1 cellular context compared by ENCODE assay signal in the genomic region with DNA sequence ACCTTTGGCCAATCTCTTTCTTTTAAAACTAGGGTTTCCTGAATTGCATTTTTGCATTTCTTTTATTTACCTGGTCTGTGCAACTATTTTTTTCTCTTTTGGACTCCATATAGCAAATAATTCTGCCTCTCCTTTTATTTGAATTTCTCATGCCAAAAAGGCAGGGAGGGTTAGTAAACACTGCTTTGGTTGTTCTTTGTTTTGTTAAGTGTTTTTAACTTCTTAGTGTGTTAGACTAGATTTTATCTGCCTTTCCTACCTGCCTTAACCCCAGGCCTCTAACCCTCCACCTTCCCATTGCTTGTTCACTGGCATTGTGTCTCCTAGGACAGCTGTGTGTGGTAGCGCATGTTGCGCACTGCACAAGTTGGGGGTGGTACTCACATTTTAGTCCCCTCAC.
TF ChIP-seq lines count a peak whose summit lies in the region.

No MANE protein-coding gene starts in this region.

TF ChIP-seq in K562, 482 proteins besides CTCF, POLR2A, EP300 and RAD21:
- peak; percentile 44; the same call in 1 of the 2 replicates for TF ChIP-seq SOX6 (IDR thresholded peaks at IDR 0.05)
- 0 out of 2 replicates have a peak, but pooled peaks have one; percentile 19 for TF ChIP-seq ZEB2 (IDR thresholded peaks at IDR 0.05)
- TF ChIP-seq, protein P1, sequence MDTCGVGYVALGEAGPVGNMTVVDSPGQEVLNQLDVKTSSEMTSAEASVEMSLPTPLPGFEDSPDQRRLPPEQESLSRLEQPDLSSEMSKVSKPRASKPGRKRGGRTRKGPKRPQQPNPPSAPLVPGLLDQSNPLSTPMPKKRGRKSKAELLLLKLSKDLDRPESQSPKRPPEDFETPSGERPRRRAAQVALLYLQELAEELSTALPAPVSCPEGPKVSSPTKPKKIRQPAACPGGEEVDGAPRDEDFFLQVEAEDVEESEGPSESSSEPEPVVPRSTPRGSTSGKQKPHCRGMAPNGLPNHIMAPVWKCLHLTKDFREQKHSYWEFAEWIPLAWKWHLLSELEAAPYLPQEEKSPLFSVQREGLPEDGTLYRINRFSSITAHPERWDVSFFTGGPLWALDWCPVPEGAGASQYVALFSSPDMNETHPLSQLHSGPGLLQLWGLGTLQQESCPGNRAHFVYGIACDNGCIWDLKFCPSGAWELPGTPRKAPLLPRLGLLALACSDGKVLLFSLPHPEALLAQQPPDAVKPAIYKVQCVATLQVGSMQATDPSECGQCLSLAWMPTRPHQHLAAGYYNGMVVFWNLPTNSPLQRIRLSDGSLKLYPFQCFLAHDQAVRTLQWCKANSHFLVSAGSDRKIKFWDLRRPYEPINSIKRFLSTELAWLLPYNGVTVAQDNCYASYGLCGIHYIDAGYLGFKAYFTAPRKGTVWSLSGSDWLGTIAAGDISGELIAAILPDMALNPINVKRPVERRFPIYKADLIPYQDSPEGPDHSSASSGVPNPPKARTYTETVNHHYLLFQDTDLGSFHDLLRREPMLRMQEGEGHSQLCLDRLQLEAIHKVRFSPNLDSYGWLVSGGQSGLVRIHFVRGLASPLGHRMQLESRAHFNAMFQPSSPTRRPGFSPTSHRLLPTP (IDR thresholded peaks at IDR 0.05; ENCODE audit: borderline replicate concordance, extremely low read depth, insufficient read length) = no peak
- TF ChIP-seq, protein P2, sequence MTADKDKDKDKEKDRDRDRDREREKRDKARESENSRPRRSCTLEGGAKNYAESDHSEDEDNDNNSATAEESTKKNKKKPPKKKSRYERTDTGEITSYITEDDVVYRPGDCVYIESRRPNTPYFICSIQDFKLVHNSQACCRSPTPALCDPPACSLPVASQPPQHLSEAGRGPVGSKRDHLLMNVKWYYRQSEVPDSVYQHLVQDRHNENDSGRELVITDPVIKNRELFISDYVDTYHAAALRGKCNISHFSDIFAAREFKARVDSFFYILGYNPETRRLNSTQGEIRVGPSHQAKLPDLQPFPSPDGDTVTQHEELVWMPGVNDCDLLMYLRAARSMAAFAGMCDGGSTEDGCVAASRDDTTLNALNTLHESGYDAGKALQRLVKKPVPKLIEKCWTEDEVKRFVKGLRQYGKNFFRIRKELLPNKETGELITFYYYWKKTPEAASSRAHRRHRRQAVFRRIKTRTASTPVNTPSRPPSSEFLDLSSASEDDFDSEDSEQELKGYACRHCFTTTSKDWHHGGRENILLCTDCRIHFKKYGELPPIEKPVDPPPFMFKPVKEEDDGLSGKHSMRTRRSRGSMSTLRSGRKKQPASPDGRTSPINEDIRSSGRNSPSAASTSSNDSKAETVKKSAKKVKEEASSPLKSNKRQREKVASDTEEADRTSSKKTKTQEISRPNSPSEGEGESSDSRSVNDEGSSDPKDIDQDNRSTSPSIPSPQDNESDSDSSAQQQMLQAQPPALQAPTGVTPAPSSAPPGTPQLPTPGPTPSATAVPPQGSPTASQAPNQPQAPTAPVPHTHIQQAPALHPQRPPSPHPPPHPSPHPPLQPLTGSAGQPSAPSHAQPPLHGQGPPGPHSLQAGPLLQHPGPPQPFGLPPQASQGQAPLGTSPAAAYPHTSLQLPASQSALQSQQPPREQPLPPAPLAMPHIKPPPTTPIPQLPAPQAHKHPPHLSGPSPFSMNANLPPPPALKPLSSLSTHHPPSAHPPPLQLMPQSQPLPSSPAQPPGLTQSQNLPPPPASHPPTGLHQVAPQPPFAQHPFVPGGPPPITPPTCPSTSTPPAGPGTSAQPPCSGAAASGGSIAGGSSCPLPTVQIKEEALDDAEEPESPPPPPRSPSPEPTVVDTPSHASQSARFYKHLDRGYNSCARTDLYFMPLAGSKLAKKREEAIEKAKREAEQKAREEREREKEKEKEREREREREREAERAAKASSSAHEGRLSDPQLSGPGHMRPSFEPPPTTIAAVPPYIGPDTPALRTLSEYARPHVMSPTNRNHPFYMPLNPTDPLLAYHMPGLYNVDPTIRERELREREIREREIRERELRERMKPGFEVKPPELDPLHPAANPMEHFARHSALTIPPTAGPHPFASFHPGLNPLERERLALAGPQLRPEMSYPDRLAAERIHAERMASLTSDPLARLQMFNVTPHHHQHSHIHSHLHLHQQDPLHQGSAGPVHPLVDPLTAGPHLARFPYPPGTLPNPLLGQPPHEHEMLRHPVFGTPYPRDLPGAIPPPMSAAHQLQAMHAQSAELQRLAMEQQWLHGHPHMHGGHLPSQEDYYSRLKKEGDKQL (CRISPR knock-in tag; IDR thresholded peaks at IDR 0.05; ENCODE audit: borderline replicate concordance) = no peak
- TF ChIP-seq SIX5 (IDR thresholded peaks at IDR 0.05; ENCODE audit: borderline replicate concordance in 1 of 2, insufficient read depth in 1 of 2, low read depth in 1 of 2, low read length in 2 of 2) = no peak
- no peak for TF ChIP-seq NCOA4 (IDR thresholded peaks at IDR 0.05; ENCODE audit: partially characterized antibody)
- no peak for TF ChIP-seq MCM2 (IDR thresholded peaks at IDR 0.05; ENCODE audit: low read depth)
- peak; percentile 38 for TF ChIP-seq RBM25 (IDR thresholded peaks at IDR 0.05; ENCODE audit: low read depth, low read length, severe bottlenecking)
- TF ChIP-seq, protein P3, sequence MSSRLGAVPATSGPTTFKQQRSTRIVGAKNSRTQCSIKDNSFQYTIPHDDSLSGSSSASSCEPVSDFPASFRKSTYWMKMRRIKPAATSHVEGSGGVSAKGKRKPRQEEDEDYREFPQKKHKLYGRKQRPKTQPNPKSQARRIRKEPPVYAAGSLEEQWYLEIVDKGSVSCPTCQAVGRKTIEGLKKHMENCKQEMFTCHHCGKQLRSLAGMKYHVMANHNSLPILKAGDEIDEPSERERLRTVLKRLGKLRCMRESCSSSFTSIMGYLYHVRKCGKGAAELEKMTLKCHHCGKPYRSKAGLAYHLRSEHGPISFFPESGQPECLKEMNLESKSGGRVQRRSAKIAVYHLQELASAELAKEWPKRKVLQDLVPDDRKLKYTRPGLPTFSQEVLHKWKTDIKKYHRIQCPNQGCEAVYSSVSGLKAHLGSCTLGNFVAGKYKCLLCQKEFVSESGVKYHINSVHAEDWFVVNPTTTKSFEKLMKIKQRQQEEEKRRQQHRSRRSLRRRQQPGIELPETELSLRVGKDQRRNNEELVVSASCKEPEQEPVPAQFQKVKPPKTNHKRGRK (tag; IDR thresholded peaks at IDR 0.05) = peak; percentile 51; the same call in 1 of the 2 replicates
- TF ChIP-seq, protein P4, sequence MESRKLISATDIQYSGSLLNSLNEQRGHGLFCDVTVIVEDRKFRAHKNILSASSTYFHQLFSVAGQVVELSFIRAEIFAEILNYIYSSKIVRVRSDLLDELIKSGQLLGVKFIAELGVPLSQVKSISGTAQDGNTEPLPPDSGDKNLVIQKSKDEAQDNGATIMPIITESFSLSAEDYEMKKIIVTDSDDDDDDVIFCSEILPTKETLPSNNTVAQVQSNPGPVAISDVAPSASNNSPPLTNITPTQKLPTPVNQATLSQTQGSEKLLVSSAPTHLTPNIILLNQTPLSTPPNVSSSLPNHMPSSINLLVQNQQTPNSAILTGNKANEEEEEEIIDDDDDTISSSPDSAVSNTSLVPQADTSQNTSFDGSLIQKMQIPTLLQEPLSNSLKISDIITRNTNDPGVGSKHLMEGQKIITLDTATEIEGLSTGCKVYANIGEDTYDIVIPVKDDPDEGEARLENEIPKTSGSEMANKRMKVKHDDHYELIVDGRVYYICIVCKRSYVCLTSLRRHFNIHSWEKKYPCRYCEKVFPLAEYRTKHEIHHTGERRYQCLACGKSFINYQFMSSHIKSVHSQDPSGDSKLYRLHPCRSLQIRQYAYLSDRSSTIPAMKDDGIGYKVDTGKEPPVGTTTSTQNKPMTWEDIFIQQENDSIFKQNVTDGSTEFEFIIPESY (CRISPR knock-in tag; IDR thresholded peaks at IDR 0.05) = peak; percentile 44; the same call in 1 of the 2 replicates
- TF ChIP-seq JUNB (CRISPR knock-in tag; conservative IDR thresholded peaks at IDR 0.05) = no peak
- TF ChIP-seq SIN3A (IDR thresholded peaks at IDR 0.05; ENCODE audit: borderline replicate concordance in 2 of 2, control insufficient read depth in 1 of 2, low read depth in 2 of 2, low read length in 2 of 2) = no peak
- 0 out of 2 replicates have a peak, but pooled peaks have one; percentile 33 for TF ChIP-seq GATA2 (CRISPR knock-in tag; IDR thresholded peaks at IDR 0.05)
